In genomic region chr4:77043507-77044131, GRCh38 we compare ENCODE assay signal across 15 cellular contexts. TPM values are rescaled to one million over a fixed set of nuclear protein-coding genes. Genes with fewer than 3 reads are reported as not detected.
A peak's percentile ranks its signal among the peaks of the same experiment; 100 is the strongest.
DNase-seq lines count a peak whose midpoint lies in the region; ATAC-seq and TF ChIP-seq lines count a peak whose summit lies in the region.
"Had no signal": no experiment of that assay in that cellular context is flagged by ENCODE, and none has a peak within 500 bp of the region (broad histone marks: within the 10 kb centered on the region; RNA-seq: fewer than 3 reads in every experiment).

No MANE protein-coding gene starts in this region.

- TF ChIP-seq CTCF in cardiac fibroblast (IDR thresholded peaks at IDR 0.05; ENCODE audit: low read depth, low read length) (no peak), sigmoid colon (IDR thresholded peaks at IDR 0.05) (no peak)

- peak; percentile 27 for DNase-seq in GM03348 (ENCODE audit: low spot score)
- peak; percentile 49 to 71 for DNase-seq in cardiac fibroblast (ENCODE audit: low read depth in 2 of 2)
- peak; percentile 26 for DNase-seq in left kidney (ENCODE audit: low read depth, low spot score)
- DNase-seq in sigmoid colon, result no peak
- DNase-seq in NCI-H128 (lab: John Stamatoyannopoulos, UW; ENCODE audit: unreplicated experiment), result no peak
- no peak for DNase-seq in activated CD8-positive, alpha-beta memory T cell treated with anti-CD3 and anti-CD28 coated beads, Interleukin-2, amount 50 U/mL, for 4 hours
- DNase-seq in naive thymus-derived CD4-positive, alpha-beta T cell, result no peak
- DNase-seq: activated gamma-delta T cell treated with Interleukin-2 at 50 U/mL for 16 hours, C1 segment of cervical spinal cord, caudate nucleus, heart right ventricle, NCI-H1105 treated with DMSO at 0.1 percent for 48 hours had no signal

- H3K36me3 ChIP-seq in sigmoid colon, result peaks cover 0 to 34% (median 5%) of the 10 kb centered on the region in 4 donors
- H3K36me3 ChIP-seq in naive thymus-derived CD4-positive, alpha-beta T cell (ENCODE audit: control insufficient read depth in 2 of 3, insufficient read depth in 3 of 3, low read length in 3 of 3), result peaks cover 0 to 11% (median 0%) of the 10 kb centered on the region in 3 experiments
- H3K36me3 ChIP-seq: ovary had no signal

- no peaks in the 10 kb centered on the region for H3K27me3 ChIP-seq in sigmoid colon
- H3K27me3 ChIP-seq in naive thymus-derived CD4-positive, alpha-beta T cell (ENCODE audit: control insufficient read depth in 2 of 2, insufficient read depth in 2 of 2, low read length in 2 of 2), result no peaks in the 10 kb centered on the region
- H3K27me3 ChIP-seq: heart right ventricle, ovary had no signal

- TF ChIP-seq EP300 in sigmoid colon (IDR thresholded peaks at IDR 0.05), result no peak

- ATAC-seq in GM21825 (IDR thresholded peaks at IDR 0.05; ENCODE audit: unreplicated experiment), result no peak
- ATAC-seq in naive thymus-derived CD4-positive, alpha-beta T cell, result no peak

- intact Hi-C loops in sigmoid colon (cut with DNase I), result no loop called here
- intact Hi-C loops in naive thymus-derived CD4-positive, alpha-beta T cell (cut with micrococcal nuclease), result loop anchor here (1.0 to 10.0 kb wide), 9 partner anchors 12 to 532 kb away; partner anchors contain the start of gene SEPTIN11 (in 1 of the 2)

- H3K9me3 Mint-ChIP-seq in naive thymus-derived CD4-positive, alpha-beta T cell, result no peaks in the 10 kb centered on the region

- peak overlapping the region in 2 of 9 donors; percentile 22 to 27 for H3K27ac Mint-ChIP-seq in naive thymus-derived CD4-positive, alpha-beta T cell

- no peak overlapping the region for H3K4me3 Mint-ChIP-seq in naive thymus-derived CD4-positive, alpha-beta T cell

- peaks cover 0 to 23% (median 15%) of the 10 kb centered on the region in 5 donors for H3K36me3 Mint-ChIP-seq in naive thymus-derived CD4-positive, alpha-beta T cell

- no peak for TF ChIP-seq POLR2A in sigmoid colon (IDR thresholded peaks at IDR 0.05)

- peaks cover 9 to 34% (median 23%) of the 10 kb centered on the region in 7 donors for H3K4me1 Mint-ChIP-seq in naive thymus-derived CD4-positive, alpha-beta T cell

- CTCF ChIA-PET in naive thymus-derived CD4-positive, alpha-beta T cell (lab: Charles Lee), result interaction anchor here (0.8 to 2.1 kb wide), 7 partner anchors 10 to 159 kb away, joined by 3 to 8 read pairs (median 4); no protein-coding TSS in a partner anchor

- H3K27me3 Mint-ChIP-seq in naive thymus-derived CD4-positive, alpha-beta T cell, result no peaks in the 10 kb centered on the region

- H3K4me3 ChIP-seq in cardiac fibroblast (replicated peaks in 1 of 2; ENCODE audit: low read depth in 2 of 2, low read length in 2 of 2), result no peak overlapping the region
- no peak overlapping the region for H3K4me3 ChIP-seq in sigmoid colon
- no peak overlapping the region for H3K4me3 ChIP-seq in naive thymus-derived CD4-positive, alpha-beta T cell (ENCODE audit: low read length)
- H3K4me3 ChIP-seq: heart right ventricle, lung, ovary had no signal

- peak overlapping the region in 3 of 4 donors; percentile 5 to 46 (median 40) for H3K27ac ChIP-seq in sigmoid colon
- no peak overlapping the region for H3K27ac ChIP-seq in naive thymus-derived CD4-positive, alpha-beta T cell (ENCODE audit: low read depth, low read length)

- POLR2A ChIA-PET in naive thymus-derived CD4-positive, alpha-beta T cell (lab: Charles Lee), result interaction anchor here (0.6 to 1.3 kb wide), 3 partner anchors 30 to 292 kb away, joined by 3 read pairs; no protein-coding TSS in a partner anchor

- WGBS in sigmoid colon, 2 donors, result 52 to 73% methylated on average over 3 of the region's 3 CpGs

- no peaks in the 10 kb centered on the region for H3K9me3 ChIP-seq in sigmoid colon
- no peaks in the 10 kb centered on the region for H3K9me3 ChIP-seq in naive thymus-derived CD4-positive, alpha-beta T cell (ENCODE audit: control insufficient read depth in 2 of 3, low read length in 3 of 3)
- H3K9me3 ChIP-seq: heart right ventricle, ovary had no signal

- peaks cover 0 to 15% (median 2%) of the 10 kb centered on the region in 4 donors for H3K4me1 ChIP-seq in sigmoid colon
- peaks cover 0 to 8% of the 10 kb centered on the region in 2 donors for H3K4me1 ChIP-seq in naive thymus-derived CD4-positive, alpha-beta T cell (ENCODE audit: control insufficient read depth in 2 of 2, insufficient read depth in 2 of 2, low read length in 2 of 2)

RNA-seq across cellular contexts. Expression of gene CCNI, which starts 32.2 kb away (rescaled TPM):
- 100 to 1,000 TPM; 248 to 339 (median 288) TPM for total RNA-seq in sigmoid colon
- 100 to 1,000 TPM; 118 to 218 (median 130) TPM for polyA plus RNA-seq in sigmoid colon
- total RNA-seq in naive thymus-derived CD4-positive, alpha-beta T cell, result 100 to 1,000 TPM; 206 to 393 (median 314) TPM
- polyA plus RNA-seq in naive thymus-derived CD4-positive, alpha-beta T cell, result 100 to 1,000 TPM; 345 to 418 TPM

Comparison
In these comparisons a context has a peak if more than half of its experiments do, and no peak if none do; other contexts are left out.
1. DNase-seq: peak in GM03348 (single experiment), cardiac fibroblast (2 of 2) and left kidney (single experiment); none in sigmoid colon (single experiment), NCI-H128 (single experiment), activated CD8-positive, alpha-beta memory T cell treated with anti-CD3 and anti-CD28 coated beads, Interleukin-2, amount 50 U/mL, for 4 hours (single experiment) and naive thymus-derived CD4-positive, alpha-beta T cell (0 of 9).